18 cellular contexts compared by ENCODE assay signal in genomic region chr21:27094182-27094948, GRCh38.
DNase-seq lines count a peak whose midpoint lies in the region; ATAC-seq, FAIRE-seq and TF ChIP-seq lines count a peak whose summit lies in the region.
"Had no signal": no experiment of that assay in that cellular context is flagged by ENCODE, and none has a peak within 500 bp of the region (broad histone marks: within the 10 kb centered on the region; RNA-seq: fewer than 3 reads in every experiment).

No MANE protein-coding gene starts in this region.

- H3K9ac ChIP-seq in HepG2 (ENCODE audit: insufficient read depth, low read depth, low read length), result no peak overlapping the region
- H3K9ac ChIP-seq: GM23248 had no signal

- no peak for TF ChIP-seq EP300 in HepG2 (IDR thresholded peaks at IDR 0.05; ENCODE audit: low read depth in 2 of 2, low read length in 2 of 2)
- no peak for TF ChIP-seq EP300 in HepG2 (CRISPR knock-in tag; IDR thresholded peaks at IDR 0.05; ENCODE audit: borderline replicate concordance)

- TF ChIP-seq POLR2A in HepG2 (IDR thresholded peaks at IDR 0.05; ENCODE audit: insufficient read depth in 1 of 2, low read depth in 2 of 2, low read length in 2 of 2) (no peak), right lobe of liver (IDR thresholded peaks at IDR 0.05) (no peak), breast epithelium (IDR thresholded peaks at IDR 0.05) (no peak)

- no TSS peak for BruUV-seq in HepG2 (replicated peaks; lab: Mats Ljungman, UMichigan)

- H3K36me3 ChIP-seq in HepG2 (replicated peaks in 1 of 2; ENCODE audit: control insufficient read depth in 1 of 2, insufficient read depth in 2 of 2, low read length in 2 of 2), result no peaks in the 10 kb centered on the region
- no peaks in the 10 kb centered on the region for H3K36me3 ChIP-seq in right lobe of liver
- no peaks in the 10 kb centered on the region for H3K36me3 ChIP-seq in breast epithelium

- POLR2A ChIA-PET in HepG2 (lab: Yijun Ruan, JAX), result no interaction called here

- in situ Hi-C loops in HepG2 (cut with HindIII; ENCODE audit: extremely low pct_ligation_motif_present, low pct_unique_long_range_greater_than_20kb), result no loop called here

- TF ChIP-seq CTCF in HepG2 (CRISPR knock-in tag; IDR thresholded peaks at IDR 0.05) (no peak), right lobe of liver (IDR thresholded peaks at IDR 0.05) (no peak), breast epithelium (IDR thresholded peaks at IDR 0.05) (no peak), omental fat pad (IDR thresholded peaks at IDR 0.05) (no peak)

- H3K79me2 ChIP-seq in HepG2 (ENCODE audit: insufficient read depth, low read length), result no peaks in the 10 kb centered on the region

- DNase-seq in HepG2 (ENCODE audit: low spot score) (no peak), right lobe of liver (no peak), breast epithelium (ENCODE audit: low spot score in 2 of 2) (no peak), omental fat pad (ENCODE audit: low spot score) (no peak), NCI-H2171 (lab: John Stamatoyannopoulos, UW) (no peak), NCI-H524 treated with DMSO at 0.1 percent for 48 hours (lab: John Stamatoyannopoulos, UW) (no peak), OCI-M2 (lab: John Stamatoyannopoulos, UW; ENCODE audit: unreplicated experiment) (no peak)
- DNase-seq: AML-193, Caco-2, GM23248, Karpas-422, NCI-H1417, NCI-H2029 treated with DMSO at 0.1 percent for 48 hours, NCI-H526 treated with DMSO at 0.1 percent for 48 hours, PC-9 had no signal

- no peak for ATAC-seq in HepG2
- ATAC-seq in right lobe of liver, result no peak
- ATAC-seq in omental fat pad (ENCODE audit: low FRiP score), result peak; percentile 44
- ATAC-seq in HG02759 (IDR thresholded peaks at IDR 0.05; ENCODE audit: unreplicated experiment), result no peak

- no peaks in the 10 kb centered on the region for H4K20me1 ChIP-seq in HepG2 (ENCODE audit: insufficient read depth, low read length)

- H3K4me2 ChIP-seq in HepG2 (ENCODE audit: low read depth, low read length), result no peak overlapping the region
- H3K4me2 ChIP-seq: PC-9 had no signal

- H3K27me3 ChIP-seq in HepG2 (ENCODE audit: control insufficient read depth in 1 of 2, insufficient read depth in 2 of 2, low read length in 2 of 2) (no peaks in the 10 kb centered on the region), right lobe of liver (no peaks in the 10 kb centered on the region), breast epithelium (no peaks in the 10 kb centered on the region)

- intact Hi-C loops in HepG2 (cut with micrococcal nuclease; ENCODE audit: unreplicated experiment), result no loop called here
- intact Hi-C loops in right lobe of liver (cut with DNase I), result no loop called here
- intact Hi-C loops in breast epithelium (cut with DNase I; ENCODE audit: low total_unique reads), result loop anchor here (5.0 kb wide), 1 partner anchor 312 kb away; no protein-coding TSS in a partner anchor

- 2% methylated on average over 5 of the region's 5 CpGs for WGBS in HepG2 (ENCODE audit: low lambda C conversion rate)
- WGBS in right lobe of liver (ENCODE audit: insufficient coverage, low coverage, low lambda C conversion rate, missing lambda C conversion rate), result 24% methylated on average over 5 of the region's 5 CpGs

- H3K4me1 ChIP-seq in HepG2 (ENCODE audit: insufficient read depth, low read length) (no peaks in the 10 kb centered on the region), right lobe of liver (no peaks in the 10 kb centered on the region), breast epithelium (no peaks in the 10 kb centered on the region)
- H3K4me1 ChIP-seq: Caco-2 had no signal

- H3K4me3 ChIP-seq in HepG2 (replicated peaks in 1 of 3; ENCODE audit: insufficient read depth in 1 of 3, low read depth in 2 of 3, low read length in 3 of 3) (no peak overlapping the region), right lobe of liver (no peak overlapping the region), breast epithelium (no peak overlapping the region)
- H3K4me3 ChIP-seq: GM23248, PC-9 had no signal

- FAIRE-seq in HepG2 (lab: Jason Lieb, UNC), result no peak
- FAIRE-seq: A204.1 had no signal

- CTCF ChIA-PET in HepG2 (lab: Yijun Ruan, JAX; ENCODE audit: low intra/inter-chr PET ratio, low total read pairs), result no interaction called here

- H2AFZ ChIP-seq in HepG2 (ENCODE audit: low read length), result no peak overlapping the region
- H2AFZ ChIP-seq: GM23248, PC-9 had no signal

- H3K9me3 ChIP-seq in HepG2 (ENCODE audit: low read length) (peaks cover 92% of the 10 kb centered on the region), right lobe of liver (no peaks in the 10 kb centered on the region), breast epithelium (no peaks in the 10 kb centered on the region)
- H3K9me3 ChIP-seq: Caco-2 had no signal

- no peak for TF ChIP-seq RAD21 in HepG2 (CRISPR knock-in tag; IDR thresholded peaks at IDR 0.05)

- H3K27ac ChIP-seq in HepG2 (ENCODE audit: extremely low read length, insufficient read depth, low read length) (no peak overlapping the region), right lobe of liver (no peak overlapping the region), breast epithelium (peak overlapping the region; percentile 31 to 49)
- H3K27ac ChIP-seq: GM23248, HL-60, PC-9 had no signal

TF ChIP-seq in HepG2, 621 proteins besides CTCF, POLR2A, EP300 and RAD21:
- TF ChIP-seq UBTF (CRISPR knock-in tag; IDR thresholded peaks at IDR 0.05) (no peak), CEBPB (IDR thresholded peaks at IDR 0.05; ENCODE audit: borderline replicate concordance, low read depth, low read length) (peak; percentile 24; the same call in 1 of the 2 replicates)

Comparison
In these comparisons a context has a peak if more than half of its experiments do, and no peak if none do; other contexts are left out.
1. H3K27ac ChIP-seq: peak in breast epithelium (2 of 2); none in HepG2 (single experiment) and right lobe of liver (0 of 3).